In the genomic region with DNA sequence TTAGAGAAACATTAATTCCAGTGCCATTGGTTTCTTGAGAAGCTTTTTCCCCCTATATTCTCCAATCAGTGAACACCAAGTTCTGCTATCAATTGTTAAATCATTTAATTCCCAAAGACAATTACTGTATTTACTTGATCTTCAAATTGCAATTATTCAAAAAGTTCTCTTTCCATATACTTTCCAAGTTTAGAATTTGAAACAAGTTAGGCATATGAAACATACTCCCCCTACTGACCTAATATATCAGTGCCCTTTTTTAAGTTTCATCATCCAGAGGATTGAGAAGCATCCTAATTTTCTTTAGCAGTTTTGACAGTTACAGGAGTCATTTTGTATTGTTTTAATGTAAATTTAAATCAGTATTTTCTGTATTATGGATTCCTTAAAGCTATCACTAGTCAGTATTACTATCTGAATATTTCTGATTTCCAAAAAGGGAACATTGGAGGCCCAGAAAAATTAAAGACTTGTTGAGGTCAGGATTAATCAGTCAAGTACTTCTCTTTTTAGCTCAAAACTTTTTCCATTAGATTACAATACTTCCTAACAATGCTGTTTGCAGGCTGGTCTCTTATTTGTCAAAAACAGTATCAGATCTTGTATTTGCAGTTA, we compare ENCODE assay signal across 8 cellular contexts. TPM values are rescaled to one million over a fixed set of nuclear protein-coding genes. Genes with fewer than 3 reads are reported as not detected.
A peak's percentile ranks its signal among the peaks of the same experiment; 100 is the strongest.
DNase-seq lines count a peak whose midpoint lies in the region; FAIRE-seq and TF ChIP-seq lines count a peak whose summit lies in the region.

No MANE protein-coding gene starts in this region.

- H3K27ac ChIP-seq in AG04450 (ENCODE audit: low read depth, low read length) (no peak overlapping the region), tibial artery (no peak overlapping the region)

- intact Hi-C loops in tibial artery (cut with DNase I; ENCODE audit: low total_unique reads): no loop called here

- H3K27me3 ChIP-seq in AG04450 (ENCODE audit: control insufficient read depth, insufficient read depth, low read length): no peaks in the 10 kb centered on the region
- H3K27me3 ChIP-seq in tibial artery: no peaks in the 10 kb centered on the region

- DNase-seq in AG04450 (ENCODE audit: low read depth, low spot score) (no peak), GM19239 (ENCODE audit: insufficient read length, low spot score) (no peak), SK-N-DZ (ENCODE audit: low spot score) (peak; percentile 23), foreskin fibroblast (peak in 1 of 2 donors; percentile 52), urothelium cell line (ENCODE audit: low spot score) (no peak), NCI-H2029 (lab: John Stamatoyannopoulos, UW) (no peak), tibial artery (no peak), GF-D8 (lab: John Stamatoyannopoulos, UW) (no peak)

- H3K4me1 ChIP-seq in tibial artery: no peaks in the 10 kb centered on the region

- H3K4me3 ChIP-seq in AG04450 (ENCODE audit: low read depth, low read length): no peak overlapping the region
- no peak overlapping the region for H3K4me3 ChIP-seq in foreskin fibroblast (ENCODE audit: low read depth in 1 of 2, low read length in 2 of 2)
- H3K4me3 ChIP-seq in tibial artery: no peak overlapping the region

- H3K36me3 ChIP-seq in tibial artery: peaks cover 0 to 11% (median 0%) of the 10 kb centered on the region in 3 donors

- FAIRE-seq in GM19239 (lab: Jason Lieb, UNC) (peak; percentile 45), urothelium cell line (lab: Jason Lieb, UNC) (no peak)

- TF ChIP-seq CTCF in AG04450 (IDR thresholded peaks at IDR 0.05; ENCODE audit: low read depth, low read length) (peak; percentile 76), foreskin fibroblast (IDR thresholded peaks at IDR 0.05; ENCODE audit: low read depth, low read length) (peak; percentile 56), tibial artery (IDR thresholded peaks at IDR 0.05) (peak in 1 of 2 experiments; percentile 13)

- CTCF ChIA-PET in AG04450 (lab: Charles Lee): interaction anchor here (0.5 to 3.7 kb wide), 18 partner anchors 9 to 1033 kb away, joined by 3 to 31 read pairs (median 3); partner anchors contain the start of gene MEIOC

- no peaks in the 10 kb centered on the region for H3K9me3 ChIP-seq in AG04450 (ENCODE audit: control insufficient read depth, insufficient read depth, low read length)
- H3K9me3 ChIP-seq in tibial artery: no peaks in the 10 kb centered on the region

- POLR2A ChIA-PET in AG04450 (lab: Yijun Ruan, JAX): interaction anchor here (1.1 kb wide), 1 partner anchor 20 kb away, joined by 3 read pairs; no protein-coding TSS in a partner anchor

RNA-seq across cellular contexts. Expression of gene MEIOC, which starts 16.3 kb away (rescaled TPM):
- polyA plus RNA-seq in AG04450 (2011; rRNA removed): 0.21 and 0.36 TPM in 2 replicates
- polyA minus RNA-seq in AG04450 (2011; rRNA and poly(A)+ RNA removed): 0.26 and 0.46 TPM in 2 replicates
- polyA plus RNA-seq in SK-N-DZ (2014; cell fraction: cytosol; rRNA removed): 2.6 and 13.8 TPM in 2 replicates
- 2.6 and 3.6 TPM in 2 replicates for polyA plus RNA-seq in SK-N-DZ (2014; cell fraction: nucleus; rRNA removed)

RNA-seq across cellular contexts. Expression of gene CCDC43, which starts 17.0 kb away (rescaled TPM):
- 13.4 and 18.0 TPM in 2 replicates for polyA plus RNA-seq in AG04450 (2011; rRNA removed)
- polyA minus RNA-seq in AG04450 (2011; rRNA and poly(A)+ RNA removed): 6.9 and 14.5 TPM in 2 replicates
- polyA plus RNA-seq in SK-N-DZ (2014; cell fraction: cytosol; rRNA removed): 42.5 and 45.9 TPM in 2 replicates
- polyA plus RNA-seq in SK-N-DZ (2014; cell fraction: nucleus; rRNA removed): 29.3 and 33.2 TPM in 2 replicates

RNA-seq across cellular contexts. Expression of gene DBF4B, which starts 35.9 kb away (rescaled TPM):
- 2.6 and 3.0 TPM in 2 replicates for polyA plus RNA-seq in AG04450 (2011; rRNA removed)
- polyA minus RNA-seq in AG04450 (2011; rRNA and poly(A)+ RNA removed): 4.0 and 4.2 TPM in 2 replicates
- 27.7 and 38.3 TPM in 2 replicates for polyA plus RNA-seq in SK-N-DZ (2014; cell fraction: cytosol; rRNA removed)
- polyA plus RNA-seq in SK-N-DZ (2014; cell fraction: nucleus; rRNA removed): 47.0 and 75.8 TPM in 2 replicates
